Comparison of ENCODE assay signal across 1 cellular context in the genomic region with DNA sequence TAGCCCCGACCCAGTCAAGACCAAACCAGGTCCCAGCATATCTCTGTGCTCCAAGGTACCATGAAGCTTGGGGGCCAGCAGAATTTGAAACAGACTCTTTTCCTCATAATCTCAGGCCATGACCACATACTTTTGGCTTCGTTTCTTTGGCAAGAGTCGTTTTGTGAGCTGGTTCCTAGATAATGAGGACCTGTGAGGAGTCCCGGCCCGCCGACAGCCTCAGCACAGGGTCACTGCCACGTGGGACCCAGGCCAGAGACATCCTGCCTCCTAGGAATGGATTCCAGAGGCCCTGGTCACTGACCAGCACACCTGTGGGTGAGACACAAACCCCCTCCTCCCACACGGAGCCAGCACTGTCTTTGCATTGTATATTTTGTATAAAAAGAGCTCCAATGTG.
TF ChIP-seq lines count a peak whose summit lies in the region.

No MANE protein-coding gene starts in this region.

TF ChIP-seq in HepG2, 621 proteins besides CTCF, POLR2A, EP300 and RAD21:
- TF ChIP-seq ELF3 (CRISPR knock-in tag; IDR thresholded peaks at IDR 0.05) (no peak), ZNF570 (CRISPR knock-in tag; IDR thresholded peaks at IDR 0.05; ENCODE audit: borderline replicate concordance) (no peak), ZFP36L1 (CRISPR knock-in tag; IDR thresholded peaks at IDR 0.05) (no peak)
